Comparison of ENCODE assay signal across 18 cellular contexts in genomic region chr11:11027271-11027670, GRCh38.
DNase-seq lines count a peak whose midpoint lies in the region; TF ChIP-seq lines count a peak whose summit lies in the region.
"Had no signal": no experiment of that assay in that cellular context is flagged by ENCODE, and none has a peak within 500 bp of the region (broad histone marks: within the 10 kb centered on the region; RNA-seq: fewer than 3 reads in every experiment).

No MANE protein-coding gene starts in this region.

- TF ChIP-seq CTCF in MCF 10A (IDR thresholded peaks at IDR 0.05; ENCODE audit: unreplicated experiment): no peak
- no peak for TF ChIP-seq CTCF in breast epithelium (IDR thresholded peaks at IDR 0.05)
- no peak for TF ChIP-seq CTCF in foreskin fibroblast (IDR thresholded peaks at IDR 0.05; ENCODE audit: low read depth, low read length)
- TF ChIP-seq CTCF in GM20000 (IDR thresholded peaks at IDR 0.05; ENCODE audit: extremely low read depth, missing control alignments): no peak

- intact Hi-C loops in MCF 10A (cut with micrococcal nuclease) (loop anchor here (10.0 kb wide), 1 partner anchor 128 kb away; no protein-coding TSS in a partner anchor), breast epithelium (cut with DNase I; ENCODE audit: low total_unique reads) (no loop called here)

- H3K4me3 ChIP-seq in breast epithelium (no peak overlapping the region), foreskin fibroblast (ENCODE audit: low read depth in 1 of 2, low read length in 2 of 2) (no peak overlapping the region)
- H3K4me3 ChIP-seq: coronary artery, lower lobe of right lung, Peyer's patch, right lobe of liver had no signal

- H3K4me1 ChIP-seq in breast epithelium: no peaks in the 10 kb centered on the region
- H3K4me1 ChIP-seq: lower lobe of right lung, Peyer's patch, right lobe of liver had no signal

- H3K27me3 ChIP-seq in breast epithelium: no peaks in the 10 kb centered on the region
- H3K27me3 ChIP-seq: Peyer's patch, right lobe of liver had no signal

- TF ChIP-seq POLR2A in breast epithelium (IDR thresholded peaks at IDR 0.05): no peak

- no peak overlapping the region for H3K4me3 Mint-ChIP-seq in MCF 10A (ENCODE audit: unreplicated experiment)
- H3K4me3 Mint-ChIP-seq: activated naive CD8-positive, alpha-beta T cell; neural crest cell; stimulated activated memory B cell treated with anti-CD40 and anti-IgM and Interleukin-4, amounts not matched to agents 10 μg/mL and 1 μg/mL and 100 μg/mL, for 72 hours; T-helper 2 cell treated with Interferon-gamma antibody and Interleukin-4, amounts not matched to agents 5 μg/mL and 100 μg/mL, for 36 hours had no signal

- no TSS peak for BruUV-seq in MCF 10A (replicated peaks; lab: Mats Ljungman, UMichigan)

- H3K4me1 Mint-ChIP-seq in MCF 10A (ENCODE audit: insufficient read depth, unreplicated experiment): peaks cover 16% of the 10 kb centered on the region
- H3K4me1 Mint-ChIP-seq: stimulated activated memory B cell treated with anti-CD40 and anti-IgM and Interleukin-4, amounts not matched to agents 10 μg/mL and 1 μg/mL and 100 μg/mL, for 72 hours had no signal

- H3K36me3 ChIP-seq in breast epithelium: no peaks in the 10 kb centered on the region
- H3K36me3 ChIP-seq: lower lobe of right lung, Peyer's patch, right lobe of liver had no signal

- CTCF ChIA-PET in MCF 10A (lab: Yijun Ruan, JAX): interaction anchor here (0.6 to 6.4 kb wide), 49 partner anchors 9 to 1127 kb away, joined by 3 to 103 read pairs (median 4); no protein-coding TSS in a partner anchor

- no peaks in the 10 kb centered on the region for H3K9me3 Mint-ChIP-seq in MCF 10A (ENCODE audit: unreplicated experiment)
- H3K9me3 Mint-ChIP-seq: neural crest cell; stimulated activated memory B cell treated with anti-CD40 and anti-IgM and Interleukin-4, amounts not matched to agents 10 μg/mL and 1 μg/mL and 100 μg/mL, for 72 hours; T-helper 2 cell treated with Interferon-gamma antibody and Interleukin-4, amounts not matched to agents 5 μg/mL and 100 μg/mL, for 36 hours had no signal

- no peaks in the 10 kb centered on the region for H3K27me3 Mint-ChIP-seq in MCF 10A (ENCODE audit: insufficient read depth, unreplicated experiment)
- H3K27me3 Mint-ChIP-seq: activated naive CD8-positive, alpha-beta T cell had no signal

- peaks cover 6% of the 10 kb centered on the region for H3K36me3 Mint-ChIP-seq in MCF 10A (ENCODE audit: insufficient read depth, unreplicated experiment)
- H3K36me3 Mint-ChIP-seq: activated naive CD8-positive, alpha-beta T cell; stimulated activated memory B cell treated with anti-CD40 and anti-IgM and Interleukin-4, amounts not matched to agents 10 μg/mL and 1 μg/mL and 100 μg/mL, for 72 hours had no signal

- peak; percentile 17 for DNase-seq in MCF 10A (ENCODE audit: unreplicated experiment)
- DNase-seq in breast epithelium (ENCODE audit: low spot score in 2 of 2): no peak
- peak; percentile 71 for DNase-seq in amniotic stem cell (lab: John Stamatoyannopoulos, UW)
- peak; percentile 62 to 83 for DNase-seq in foreskin fibroblast
- DNase-seq in superior temporal gyrus (ENCODE audit: extremely low spot score): peak; percentile 38
- DNase-seq in GM20000 (ENCODE audit: low spot score): no peak
- no peak for DNase-seq in SHP77 (lab: John Stamatoyannopoulos, UW)
- DNase-seq in KG1 (lab: John Stamatoyannopoulos, UW): no peak
- DNase-seq: Karpas-422, lower lobe of right lung, Peyer's patch, right lobe of liver had no signal

- POLR2A ChIA-PET in MCF 10A (lab: Yijun Ruan, JAX): interaction anchor here (0.6 to 4.3 kb wide), 11 partner anchors 9 to 1044 kb away, joined by 3 to 16 read pairs (median 3); partner anchors contain the start of genes GALNT18 and ZBED5

- H3K27ac Mint-ChIP-seq in MCF 10A (ENCODE audit: low read depth, unreplicated experiment): no peak overlapping the region
- H3K27ac Mint-ChIP-seq: activated naive CD8-positive, alpha-beta T cell; stimulated activated memory B cell treated with anti-CD40 and anti-IgM and Interleukin-4, amounts not matched to agents 10 μg/mL and 1 μg/mL and 100 μg/mL, for 72 hours; T-helper 2 cell treated with Interferon-gamma antibody and Interleukin-4, amounts not matched to agents 5 μg/mL and 100 μg/mL, for 36 hours had no signal

- H3K27ac ChIP-seq in breast epithelium: no peak overlapping the region
- H3K27ac ChIP-seq: 22Rv1, coronary artery, lower lobe of right lung, Peyer's patch, right lobe of liver had no signal

- no peaks in the 10 kb centered on the region for H3K9me3 ChIP-seq in breast epithelium
- H3K9me3 ChIP-seq: lower lobe of right lung, Peyer's patch, right lobe of liver had no signal

Comparison
In these comparisons a context has a peak if more than half of its experiments do, and no peak if none do; other contexts are left out.
1. DNase-seq: peak in MCF 10A (single experiment), amniotic stem cell (single experiment), foreskin fibroblast (2 of 2) and superior temporal gyrus (single experiment); none in breast epithelium (0 of 2), GM20000 (single experiment), SHP77 (0 of 2) and KG1 (single experiment).